28 cellular contexts compared by ENCODE assay signal in genomic region chr16:23563186-23563585, GRCh38.
"Had no signal": no experiment of that assay in that cellular context is flagged by ENCODE, and none has a peak within 500 bp of the region (broad histone marks: within the 10 kb centered on the region; RNA-seq: fewer than 3 reads in every experiment).

No MANE protein-coding gene starts in this region.

- H3K9me3 ChIP-seq: colonic mucosa, esophagus muscularis mucosa, heart right ventricle, left lung, mucosa of descending colon, prostate gland, sigmoid colon, thoracic aorta, tibial nerve, upper lobe of left lung had no signal

- DNase-seq: colonic mucosa; effector CD8-positive, alpha-beta T cell; endodermal cell; foreskin keratinocyte; glutamatergic neuron; heart right ventricle; hippocampal formation; left cardiac atrium; left lung; mesenchymal stem cell; mucosa of descending colon; naive B cell; nucleus accumbens; right cardiac atrium; sigmoid colon; stimulated activated CD4-positive, alpha-beta T cell treated with anti-CD3 and anti-CD28 coated beads, Interleukin-15, amount 100 ng/mL, for 24 hours; stimulated activated CD4-positive, alpha-beta T cell treated with anti-CD3 and anti-CD28 coated beads, Interleukin-2, amount 100 ng/mL, for 48 hours; stimulated activated naive CD4-positive, alpha-beta T cell; substantia nigra; upper lobe of left lung had no signal

- ATAC-seq: foreskin keratinocyte; heart right ventricle; left cardiac atrium; left lung; mucosa of descending colon; natural killer cell treated with Interleukin-12 subunit alpha and Interleukin-12 subunit beta and Interleukin-15 and Interleukin-18, amount 100 ng/mL, for 72 hours; right cardiac atrium had no signal

- H3K4me3 ChIP-seq: colonic mucosa, esophagus muscularis mucosa, heart right ventricle, left lung, mucosa of descending colon, prostate gland, sigmoid colon, skin epidermis, thoracic aorta, tibial nerve, upper lobe of left lung had no signal

- H3K9me3 Mint-ChIP-seq: dendritic cell treated with granulocyte-macrophage colony-stimulating factor and Interleukin-4, amounts not matched to agents 40 ng/mL and 50 ng/mL, for 4 days; endodermal cell; mesothelial cell of epicardium; naive B cell; natural killer cell treated with Interleukin-12 subunit alpha and Interleukin-12 subunit beta and Interleukin-15 and Interleukin-18, amount 100 ng/mL, for 72 hours had no signal

- H3K4me3 Mint-ChIP-seq: dendritic cell treated with granulocyte-macrophage colony-stimulating factor and Interleukin-4, amounts not matched to agents 40 ng/mL and 50 ng/mL, for 4 days; endodermal cell; mesothelial cell of epicardium; naive B cell; natural killer cell treated with Interleukin-12 subunit alpha and Interleukin-12 subunit beta and Interleukin-15 and Interleukin-18, amount 100 ng/mL, for 72 hours had no signal

- H3K4me1 ChIP-seq: colonic mucosa, prostate gland had no signal

- H3K27me3 ChIP-seq: colonic mucosa, esophagus muscularis mucosa, foreskin keratinocyte, heart right ventricle, left lung, sigmoid colon, tibial nerve, upper lobe of left lung had no signal

- H3K27ac Mint-ChIP-seq: dendritic cell treated with granulocyte-macrophage colony-stimulating factor and Interleukin-4, amounts not matched to agents 40 ng/mL and 50 ng/mL, for 4 days; endodermal cell; mesothelial cell of epicardium; natural killer cell treated with Interleukin-12 subunit alpha and Interleukin-12 subunit beta and Interleukin-15 and Interleukin-18, amount 100 ng/mL, for 72 hours had no signal

- H3K27ac ChIP-seq: colonic mucosa, esophagus muscularis mucosa, foreskin keratinocyte, left lung, prostate gland, sigmoid colon, skin epidermis, thoracic aorta, tibial nerve, upper lobe of left lung had no signal

- H3K27me3 Mint-ChIP-seq: dendritic cell treated with granulocyte-macrophage colony-stimulating factor and Interleukin-4, amounts not matched to agents 40 ng/mL and 50 ng/mL, for 4 days; naive B cell; natural killer cell treated with Interleukin-12 subunit alpha and Interleukin-12 subunit beta and Interleukin-15 and Interleukin-18, amount 100 ng/mL, for 72 hours had no signal

- H3K4me1 Mint-ChIP-seq: endodermal cell had no signal
